ENCODE assay signal across 10 cellular contexts in genomic region chr10:20232079-20232478, GRCh38.
"Had no signal": no experiment of that assay in that cellular context is flagged by ENCODE, and none has a peak within 500 bp of the region (broad histone marks: within the 10 kb centered on the region; RNA-seq: fewer than 3 reads in every experiment).

No MANE protein-coding gene starts in this region.

- DNase-seq: GM23248, GOT3, H7, H9, HCEC 1CT, HFFc6 had no signal

- H3K36me3 ChIP-seq: HAP-1 had no signal

- ATAC-seq: GM23338, HCT116 had no signal

- H3K9me3 ChIP-seq: HAP-1 had no signal

- H3K27ac ChIP-seq: GM23248 had no signal

- H3K9ac ChIP-seq: GM23248 had no signal

- H3K4me2 ChIP-seq: GM23338 had no signal

- FAIRE-seq: H54 had no signal

- H3K4me3 ChIP-seq: GM23248, GM23338, HAP-1 had no signal

- H2AFZ ChIP-seq: GM23248, GM23338 had no signal
